Comparison of ENCODE assay signal across 26 cellular contexts in the genomic region with DNA sequence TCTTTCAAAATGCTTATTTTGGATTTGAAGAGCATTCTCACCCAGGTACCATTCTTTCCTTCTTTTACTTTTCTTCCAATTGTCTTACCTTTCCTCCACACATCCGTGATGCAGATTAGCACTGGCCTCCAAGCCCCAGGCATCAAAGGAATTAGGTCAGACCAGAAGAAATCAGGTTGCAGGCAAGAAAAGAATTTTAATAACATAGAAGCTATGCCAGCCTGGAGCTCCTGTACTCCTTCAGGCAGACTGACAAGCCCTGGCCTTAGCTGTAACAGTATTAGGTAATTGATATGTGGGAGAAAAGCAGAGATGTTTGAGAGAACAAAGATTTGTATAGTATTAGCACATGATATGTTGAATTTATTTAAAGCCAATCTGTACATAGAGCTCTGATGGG.
"Had no signal": no experiment of that assay in that cellular context is flagged by ENCODE, and none has a peak within 500 bp of the region (broad histone marks: within the 10 kb centered on the region; RNA-seq: fewer than 3 reads in every experiment).

No MANE protein-coding gene starts in this region.

- H3K27ac Mint-ChIP-seq: activated CD4-positive, alpha-beta T cell treated with anti-CD3 and anti-CD28 coated beads, Interleukin-2, amount 10 ng/mL, durations not matched to agents 7 days and 5 days; activated CD8-positive, alpha-beta memory T cell treated with anti-CD3 and anti-CD28 coated beads, Interleukin-2, amount 10 ng/mL, durations not matched to agents 7 days and 5 days; activated CD8-positive, alpha-beta T cell treated with anti-CD3 and anti-CD28 coated beads for 36 hours; activated naive CD4-positive, alpha-beta T cell treated with anti-CD3 and anti-CD28 coated beads, Interleukin-2, amount 50 U/mL, for 72 hours; endodermal cell; natural killer cell; stimulated activated effector memory CD8-positive, alpha-beta T cell treated with anti-CD3 and anti-CD28 coated beads, Interleukin-12 subunit alpha, Interleukin-12 subunit beta, amount 100 ng/mL, for 72 hours; stimulated activated naive CD8-positive, alpha-beta T cell treated with anti-CD3 and anti-CD28 coated beads, Interleukin-15, amount 100 ng/mL, for 72 hours; T-cell; T-helper 2 cell treated with Interferon-gamma antibody and Interleukin-4, amounts not matched to agents 5 μg/mL and 100 μg/mL, for 36 hours had no signal

- ATAC-seq: activated CD8-positive, alpha-beta memory T cell treated with anti-CD3 and anti-CD28 coated beads, Interleukin-2, amount 10 ng/mL, durations not matched to agents 7 days and 5 days; activated CD8-positive, alpha-beta T cell treated with anti-CD3 and anti-CD28 coated beads for 36 hours; activated naive CD4-positive, alpha-beta T cell treated with anti-CD3 and anti-CD28 coated beads, Interleukin-2, amount 50 U/mL, for 72 hours; left lung; natural killer cell; pancreas; sciatic nerve; stimulated activated effector memory CD8-positive, alpha-beta T cell treated with anti-CD3 and anti-CD28 coated beads, Interleukin-12 subunit alpha, Interleukin-12 subunit beta, amount 100 ng/mL, for 72 hours; stimulated activated naive CD8-positive, alpha-beta T cell treated with anti-CD3 and anti-CD28 coated beads, Interleukin-15, amount 100 ng/mL, for 72 hours; T-cell had no signal

- DNase-seq: activated CD4-positive, alpha-beta T cell treated with anti-CD3 and anti-CD28 coated beads, Interleukin-2, amount 10 ng/mL, durations not matched to agents 7 days and 5 days; activated CD4-positive, CD25-positive, alpha-beta regulatory T cell treated with anti-CD3 and anti-CD28 coated beads, Interleukin-2, amount 50 U/mL, for 72 hours; activated CD8-positive, alpha-beta memory T cell treated with anti-CD3 and anti-CD28 coated beads, Interleukin-2, amount 10 ng/mL, durations not matched to agents 7 days and 5 days; activated CD8-positive, alpha-beta T cell treated with anti-CD3 and anti-CD28 coated beads for 36 hours; activated T-cell treated with anti-CD3 and anti-CD28 coated beads for 4 hours; adrenal gland; cerebellar nuclear complex; endodermal cell; left lung; mammary epithelial cell; midbrain; natural killer cell; pancreas; small intestine; stimulated activated CD4-positive, alpha-beta T cell treated with anti-CD3 and anti-CD28 coated beads, Interleukin-2, amount 100 ng/mL, for 24 hours; stimulated activated naive CD8-positive, alpha-beta T cell treated with anti-CD3 and anti-CD28 coated beads, Interleukin-15, amount 100 ng/mL, for 72 hours; T-cell; tibial artery had no signal

- H3K36me3 Mint-ChIP-seq: activated CD8-positive, alpha-beta memory T cell treated with anti-CD3 and anti-CD28 coated beads, Interleukin-2, amount 10 ng/mL, durations not matched to agents 7 days and 5 days; activated naive CD4-positive, alpha-beta T cell treated with anti-CD3 and anti-CD28 coated beads, Interleukin-2, amount 50 U/mL, for 72 hours; natural killer cell; stimulated activated effector memory CD8-positive, alpha-beta T cell treated with anti-CD3 and anti-CD28 coated beads, Interleukin-12 subunit alpha, Interleukin-12 subunit beta, amount 100 ng/mL, for 72 hours; T-cell had no signal

- H3K9me3 Mint-ChIP-seq: activated CD4-positive, alpha-beta T cell treated with anti-CD3 and anti-CD28 coated beads, Interleukin-2, amount 10 ng/mL, durations not matched to agents 7 days and 5 days; endodermal cell; T-helper 2 cell treated with Interferon-gamma antibody and Interleukin-4, amounts not matched to agents 5 μg/mL and 100 μg/mL, for 36 hours had no signal

- H3K27ac ChIP-seq: adrenal gland, ascending aorta, coronary artery, left lung, neutrophil, pancreas, VCaP had no signal

- H3K4me1 Mint-ChIP-seq: activated CD4-positive, alpha-beta T cell treated with anti-CD3 and anti-CD28 coated beads, Interleukin-2, amount 10 ng/mL, durations not matched to agents 7 days and 5 days; activated CD8-positive, alpha-beta memory T cell treated with anti-CD3 and anti-CD28 coated beads, Interleukin-2, amount 10 ng/mL, durations not matched to agents 7 days and 5 days; natural killer cell; stimulated activated effector memory CD8-positive, alpha-beta T cell treated with anti-CD3 and anti-CD28 coated beads, Interleukin-12 subunit alpha, Interleukin-12 subunit beta, amount 100 ng/mL, for 72 hours; stimulated activated naive CD8-positive, alpha-beta T cell treated with anti-CD3 and anti-CD28 coated beads, Interleukin-15, amount 100 ng/mL, for 72 hours; T-cell had no signal

- H3K9me3 ChIP-seq: adrenal gland, ascending aorta, left lung, neutrophil, pancreas, tibial artery had no signal

- H3K27me3 ChIP-seq: adrenal gland, ascending aorta, left lung, neutrophil, pancreas, tibial artery had no signal

- H3K36me3 ChIP-seq: adrenal gland, ascending aorta, left lung, neutrophil, pancreas, tibial artery had no signal

- H3K4me3 ChIP-seq: adrenal gland, ascending aorta, coronary artery, left lung, pancreas, tibial artery had no signal

- H3K27me3 Mint-ChIP-seq: activated CD4-positive, alpha-beta T cell treated with anti-CD3 and anti-CD28 coated beads, Interleukin-2, amount 10 ng/mL, durations not matched to agents 7 days and 5 days; activated CD8-positive, alpha-beta memory T cell treated with anti-CD3 and anti-CD28 coated beads, Interleukin-2, amount 10 ng/mL, durations not matched to agents 7 days and 5 days; activated CD8-positive, alpha-beta T cell treated with anti-CD3 and anti-CD28 coated beads for 36 hours; stimulated activated naive CD8-positive, alpha-beta T cell treated with anti-CD3 and anti-CD28 coated beads, Interleukin-15, amount 100 ng/mL, for 72 hours; T-cell had no signal

- H3K4me1 ChIP-seq: adrenal gland, pancreas had no signal

- H3K4me3 Mint-ChIP-seq: activated CD4-positive, alpha-beta T cell treated with anti-CD3 and anti-CD28 coated beads, Interleukin-2, amount 10 ng/mL, durations not matched to agents 7 days and 5 days; activated CD8-positive, alpha-beta memory T cell treated with anti-CD3 and anti-CD28 coated beads, Interleukin-2, amount 10 ng/mL, durations not matched to agents 7 days and 5 days; activated CD8-positive, alpha-beta T cell treated with anti-CD3 and anti-CD28 coated beads for 36 hours; endodermal cell; natural killer cell; stimulated activated effector memory CD8-positive, alpha-beta T cell treated with anti-CD3 and anti-CD28 coated beads, Interleukin-12 subunit alpha, Interleukin-12 subunit beta, amount 100 ng/mL, for 72 hours; stimulated activated naive CD8-positive, alpha-beta T cell treated with anti-CD3 and anti-CD28 coated beads, Interleukin-15, amount 100 ng/mL, for 72 hours; T-cell; T-helper 2 cell treated with Interferon-gamma antibody and Interleukin-4, amounts not matched to agents 5 μg/mL and 100 μg/mL, for 36 hours had no signal
